ENCODE assay signal across 8 cellular contexts in the genomic region with DNA sequence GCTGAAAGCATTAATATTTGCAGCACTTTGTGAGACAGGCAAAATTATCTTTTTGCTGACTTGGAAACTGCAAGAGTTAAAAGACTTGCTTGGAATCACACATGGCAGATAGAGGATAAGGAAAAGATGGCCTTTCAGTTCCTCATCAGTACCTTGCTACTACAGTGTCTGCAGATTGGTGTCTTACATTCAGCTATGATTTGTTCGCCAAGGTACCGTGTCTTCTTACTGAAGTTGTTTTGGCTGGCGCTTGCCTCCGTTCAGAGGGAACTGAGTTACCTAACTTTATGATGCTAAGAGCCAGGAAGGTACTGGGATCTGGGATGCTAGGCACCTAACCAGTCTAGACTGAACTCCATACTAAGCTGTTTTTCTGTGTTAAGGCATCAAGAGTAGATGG. TPM values are rescaled to one million over a fixed set of nuclear protein-coding genes. Genes with fewer than 3 reads are reported as not detected.
DNase-seq lines count a peak whose midpoint lies in the region; ATAC-seq, FAIRE-seq and TF ChIP-seq lines count a peak whose summit lies in the region.

No MANE protein-coding gene starts in this region.

- CTCF ChIA-PET in K562 (lab: Yijun Ruan, JAX; ENCODE audit: low intra/inter-chr PET ratio): no interaction called here

- FAIRE-seq in K562 (lab: Jason Lieb, UNC): peak; percentile 54

- intact Hi-C loops in K562 (cut with micrococcal nuclease): loop anchor here (10.0 kb wide), 1 partner anchor 245 kb away; no protein-coding TSS in a partner anchor

- peak overlapping the region; percentile 13; the same call in 1 of the 2 replicates for H3K9ac ChIP-seq in HUES64 (ENCODE audit: low read depth, low read length)
- H3K9ac ChIP-seq in K562 (ENCODE audit: insufficient read depth in 1 of 2, low read depth in 2 of 2, low read length in 2 of 2): peak overlapping the region in 1 of 2 experiments; percentile 97; a peak in 1 of 4 replicates
- no peak overlapping the region for H3K9ac ChIP-seq in mucosa of rectum (ENCODE audit: low read depth in 1 of 2, low read length in 2 of 2)

- peaks cover 24% of the 10 kb centered on the region; the same call in 1 of the 2 replicates for H4K20me1 ChIP-seq in K562 (replicated peaks; ENCODE audit: control insufficient read depth, insufficient read depth, low read length)

- BruUV-seq in K562 (replicated peaks; lab: Mats Ljungman, UMichigan): no TSS peak

- no peak for TF ChIP-seq CTCF in GM10266 (IDR thresholded peaks at IDR 0.05; ENCODE audit: control insufficient read depth, insufficient read depth, low read depth, missing control alignments)
- no peak for TF ChIP-seq CTCF in K562 (IDR thresholded peaks at IDR 0.05 in 2 of 3, conservative IDR thresholded peaks at IDR 0.05 in 1 of 3; ENCODE audit: insufficient read depth in 2 of 3, low read depth in 1 of 3, low read length in 3 of 3)

- no peak overlapping the region for H2AFZ ChIP-seq in K562 (ENCODE audit: low read depth, low read length)

- peak overlapping the region; percentile 69 for H3K4me2 ChIP-seq in K562 (ENCODE audit: insufficient read depth, low read length)

- no peaks in the 10 kb centered on the region for H3K9me3 ChIP-seq in HUES64 (ENCODE audit: insufficient read depth, low read depth, low read length)
- H3K9me3 ChIP-seq in K562 (replicated peaks; ENCODE audit: control insufficient read depth, insufficient read depth, low read depth, low read length): no peaks in the 10 kb centered on the region
- H3K9me3 ChIP-seq in mucosa of rectum (ENCODE audit: control insufficient read depth in 2 of 2, low read length in 2 of 2): no peaks in the 10 kb centered on the region

- H3K36me3 ChIP-seq in HUES64 (ENCODE audit: insufficient read depth, low read length) (peaks cover 13% of the 10 kb centered on the region; the same call in 1 of the 2 replicates), K562 (ENCODE audit: control insufficient read depth, insufficient read depth, low read length) (peaks cover 30% of the 10 kb centered on the region; the same call in 2 of the 3 replicates), mucosa of rectum (ENCODE audit: control insufficient read depth in 2 of 2, insufficient read depth in 2 of 2, low read length in 2 of 2) (no peaks in the 10 kb centered on the region)

- in situ Hi-C loops in K562 (cut with MboI): no loop called here

- H3K27ac ChIP-seq in HUES64 (ENCODE audit: low read depth, low read length) (no peak overlapping the region), K562 (ENCODE audit: extremely low read depth, low read depth, low read length) (no peak overlapping the region), mucosa of rectum (ENCODE audit: low read depth in 2 of 2, low read length in 2 of 2) (no peak overlapping the region)

- no peak for TF ChIP-seq POLR2A in K562 (conservative IDR thresholded peaks at IDR 0.05)

- H3K27me3 ChIP-seq in HUES64 (ENCODE audit: insufficient read depth, low read length) (no peaks in the 10 kb centered on the region), K562 (ENCODE audit: control insufficient read depth in 2 of 2, insufficient read depth in 2 of 2, low read length in 2 of 2) (no peaks in the 10 kb centered on the region), mucosa of rectum (ENCODE audit: control insufficient read depth in 2 of 2, insufficient read depth in 2 of 2, low read length in 2 of 2) (no peaks in the 10 kb centered on the region)

- TF ChIP-seq EP300 in K562 (IDR thresholded peaks at IDR 0.05; ENCODE audit: low read length): no peak

- H3K9me1 ChIP-seq in K562 (ENCODE audit: control insufficient read depth, insufficient read depth, low read length): no peaks in the 10 kb centered on the region

- no peak for TF ChIP-seq RAD21 in K562 (CRISPR knock-in tag; conservative IDR thresholded peaks at IDR 0.05 in 1 of 2, IDR thresholded peaks at IDR 0.05 in 1 of 2)

- H3K79me2 ChIP-seq in K562 (ENCODE audit: control insufficient read depth, insufficient read depth, low read length): peaks cover 98% of the 10 kb centered on the region

- 54% methylated on average over 4 of the region's 4 CpGs for WGBS in HUES64
- 19% methylated on average over 4 of the region's 4 CpGs for WGBS in K562 (ENCODE audit: insufficient coverage, low coverage, missing lambda C conversion rate)

- POLR2A ChIA-PET in K562 (lab: Yijun Ruan, JAX): interaction anchor here (0.5 to 2.9 kb wide), 7 partner anchors 8 to 249 kb away, joined by 3 to 28 read pairs (median 4); partner anchors contain the start of gene ACAT2

- DNase-seq in GM10266 (ENCODE audit: extremely low spot score) (peak; percentile 35), K562 (ENCODE audit: extremely low read depth in 1 of 4, low spot score in 3 of 4) (peak in 1 of 4 experiments; percentile 35), iPS-NIHi11 (ENCODE audit: low spot score) (no peak), hippocampal formation (lab: John Stamatoyannopoulos, UW) (no peak), NCI-H345 treated with DMSO at 0.1 percent for 48 hours (lab: John Stamatoyannopoulos, UW; ENCODE audit: unreplicated experiment) (no peak)
- no peak for DNase-seq in stimulated activated CD4-positive, alpha-beta T cell treated with anti-CD3 and anti-CD28 coated beads, Interleukin-4, amount 100 ng/mL, for 1 hour

- ATAC-seq in K562: no peak

- H3K4me1 ChIP-seq in HUES64 (ENCODE audit: insufficient read depth, low read length) (peaks cover 20% of the 10 kb centered on the region), K562 (replicated peaks in 1 of 2; ENCODE audit: control insufficient read depth in 2 of 2, insufficient read depth in 2 of 2, low read length in 2 of 2) (peaks cover 10 to 12% of the 10 kb centered on the region in 2 experiments; a peak in 4 of 5 replicates), mucosa of rectum (ENCODE audit: control insufficient read depth in 2 of 2, insufficient read depth in 2 of 2, low read length in 2 of 2) (peaks cover 18 to 24% of the 10 kb centered on the region in 2 donors)

- H3K4me3 ChIP-seq in HUES64 (ENCODE audit: low read length) (peak overlapping the region; percentile 92), K562 (peak overlapping the region; percentile 88; the same call in 1 of the 2 replicates), mucosa of rectum (ENCODE audit: low read length in 2 of 2) (peak overlapping the region; percentile 21 to 97)

RNA-seq across cellular contexts. Expression of gene WTAP, which starts 2.3 kb away (rescaled TPM):
- polyA plus RNA-seq in HUES64 (2013, experiment 1 of 2): 118 TPM
- 114 TPM for polyA plus RNA-seq in HUES64 (2013, experiment 2 of 2)
- 63.3 and 139 TPM in 2 replicates for total RNA-seq in K562 (2011; cell fraction: chromatin; rRNA removed; ENCODE audit: low replicate concordance)
- total RNA-seq in K562 (2011; cell fraction: nucleolus; rRNA removed): 28.2 and 43.2 TPM in 2 replicates
- 89.1 and 167 TPM in 2 replicates for total RNA-seq in K562 (2011; cell fraction: nucleoplasm; rRNA removed)
- 84.3 and 86.0 TPM in 2 replicates for total RNA-seq in K562 (2014; rRNA removed)
- 110 and 124 TPM in 2 replicates for total RNA-seq in K562 (2014; rRNA removed; fragmentation: Illumina TruSeq; extraction: Trizol)
- total RNA-seq in K562 (2015; rRNA removed; fragmentation: Illumina TruSeq; extraction: Trizol): 117 and 123 TPM in 2 replicates
- total RNA-seq in K562 (2021): 105 and 110 TPM in 2 replicates
- 34.7 and 52.4 TPM in 2 replicates for polyA plus RNA-seq in K562 (2011; rRNA removed)
- polyA plus RNA-seq in K562 (2011; cell fraction: cytosol; rRNA removed): 13.4 and 22.5 TPM in 2 replicates
- polyA plus RNA-seq in K562 (2011; cell fraction: nucleus; rRNA removed): 36.2 and 36.5 TPM in 2 replicates
- 76.6 and 96.2 TPM in 2 replicates for polyA plus RNA-seq in K562 (2012)
- polyA plus RNA-seq in K562 (2014; fragmentation: Illumina TruSeq; extraction: Trizol): 143 and 156 TPM in 2 replicates
- 100 to 1,000 TPM in 1 of 2 experiments, 10 to 100 TPM in 1; 73.9 to 115 TPM for polyA plus RNA-seq in K562 (2014; fragmentation: Nextera tagmentation; extraction: Ambion mirVana)
- 83.8 and 91.3 TPM in 2 replicates for polyA plus RNA-seq in K562 (2014; rRNA removed)
- 111 TPM in 2 replicates for polyA minus RNA-seq in K562 (2011; rRNA and poly(A)+ RNA removed)
- polyA minus RNA-seq in K562 (2011; cell fraction: cytosol; rRNA and poly(A)+ RNA removed): 27.6 and 33.8 TPM in 2 replicates
- polyA minus RNA-seq in K562 (2011; cell fraction: nucleus; rRNA and poly(A)+ RNA removed): 46.2 and 76.4 TPM in 2 replicates

RNA-seq across cellular contexts. Expression of gene ACAT2, which starts 32.2 kb away (rescaled TPM):
- 183 TPM for polyA plus RNA-seq in HUES64 (2013, experiment 1 of 2)
- 188 TPM for polyA plus RNA-seq in HUES64 (2013, experiment 2 of 2)
- total RNA-seq in K562 (2011; cell fraction: chromatin; rRNA removed; ENCODE audit: low replicate concordance): 97.0 and 119 TPM in 2 replicates
- 75.9 and 101 TPM in 2 replicates for total RNA-seq in K562 (2011; cell fraction: nucleolus; rRNA removed)
- 118 and 128 TPM in 2 replicates for total RNA-seq in K562 (2011; cell fraction: nucleoplasm; rRNA removed)
- total RNA-seq in K562 (2014; rRNA removed): 63.0 and 74.1 TPM in 2 replicates
- 151 and 166 TPM in 2 replicates for total RNA-seq in K562 (2014; rRNA removed; fragmentation: Illumina TruSeq; extraction: Trizol)
- total RNA-seq in K562 (2015; rRNA removed; fragmentation: Illumina TruSeq; extraction: Trizol): 78.8 and 85.6 TPM in 2 replicates
- total RNA-seq in K562 (2021): 131 and 144 TPM in 2 replicates
- 265 and 286 TPM in 2 replicates for polyA plus RNA-seq in K562 (2011; rRNA removed)
- 60.4 and 121 TPM in 2 replicates for polyA plus RNA-seq in K562 (2011; cell fraction: cytosol; rRNA removed)
- 71.9 and 123 TPM in 2 replicates for polyA plus RNA-seq in K562 (2011; cell fraction: nucleus; rRNA removed)
- 58.3 and 88.8 TPM in 2 replicates for polyA plus RNA-seq in K562 (2012)
- polyA plus RNA-seq in K562 (2014; fragmentation: Illumina TruSeq; extraction: Trizol): 93.8 and 98.3 TPM in 2 replicates
- polyA plus RNA-seq in K562 (2014; fragmentation: Nextera tagmentation; extraction: Ambion mirVana): 100 to 1,000 TPM; 247 to 309 TPM
- 90.9 and 94.5 TPM in 2 replicates for polyA plus RNA-seq in K562 (2014; rRNA removed)
- polyA minus RNA-seq in K562 (2011; rRNA and poly(A)+ RNA removed): 193 and 204 TPM in 2 replicates
- polyA minus RNA-seq in K562 (2011; cell fraction: cytosol; rRNA and poly(A)+ RNA removed): 59.9 and 62.8 TPM in 2 replicates
- 42.4 and 92.6 TPM in 2 replicates for polyA minus RNA-seq in K562 (2011; cell fraction: nucleus; rRNA and poly(A)+ RNA removed)

RNA-seq across cellular contexts. Expression of gene SOD2, which starts 36.6 kb away (rescaled TPM):
- polyA plus RNA-seq in HUES64 (2013, experiment 1 of 2): 55.3 TPM
- 54.8 TPM for polyA plus RNA-seq in HUES64 (2013, experiment 2 of 2)
- total RNA-seq in K562 (2011; cell fraction: chromatin; rRNA removed; ENCODE audit: low replicate concordance): 40.8 and 47.2 TPM in 2 replicates
- 16.8 and 23.3 TPM in 2 replicates for total RNA-seq in K562 (2011; cell fraction: nucleolus; rRNA removed)
- 28.5 and 41.5 TPM in 2 replicates for total RNA-seq in K562 (2011; cell fraction: nucleoplasm; rRNA removed)
- 87.0 and 95.0 TPM in 2 replicates for total RNA-seq in K562 (2014; rRNA removed)
- 120 and 127 TPM in 2 replicates for total RNA-seq in K562 (2014; rRNA removed; fragmentation: Illumina TruSeq; extraction: Trizol)
- 113 and 115 TPM in 2 replicates for total RNA-seq in K562 (2015; rRNA removed; fragmentation: Illumina TruSeq; extraction: Trizol)
- 140 and 147 TPM in 2 replicates for total RNA-seq in K562 (2021)
- 95.8 and 116 TPM in 2 replicates for polyA plus RNA-seq in K562 (2011; rRNA removed)
- 66.2 and 79.3 TPM in 2 replicates for polyA plus RNA-seq in K562 (2011; cell fraction: cytosol; rRNA removed)
- polyA plus RNA-seq in K562 (2011; cell fraction: nucleus; rRNA removed): 22.1 and 31.7 TPM in 2 replicates
- 90.1 and 109 TPM in 2 replicates for polyA plus RNA-seq in K562 (2012)
- polyA plus RNA-seq in K562 (2014; fragmentation: Illumina TruSeq; extraction: Trizol): 113 and 115 TPM in 2 replicates
- 10 to 100 TPM; 39.8 to 58.3 TPM for polyA plus RNA-seq in K562 (2014; fragmentation: Nextera tagmentation; extraction: Ambion mirVana)
- polyA plus RNA-seq in K562 (2014; rRNA removed): 86.6 and 111 TPM in 2 replicates
- 123 and 131 TPM in 2 replicates for polyA minus RNA-seq in K562 (2011; rRNA and poly(A)+ RNA removed)
- 56.7 and 65.4 TPM in 2 replicates for polyA minus RNA-seq in K562 (2011; cell fraction: cytosol; rRNA and poly(A)+ RNA removed)
- polyA minus RNA-seq in K562 (2011; cell fraction: nucleus; rRNA and poly(A)+ RNA removed): 17.0 and 33.3 TPM in 2 replicates

RNA-seq across cellular contexts. Expression of gene TCP1, which starts 59.8 kb away (rescaled TPM):
- polyA plus RNA-seq in HUES64 (2013, experiment 1 of 2): 241 TPM
- polyA plus RNA-seq in HUES64 (2013, experiment 2 of 2): 208 TPM
- 417 and 829 TPM in 2 replicates for total RNA-seq in K562 (2011; cell fraction: chromatin; rRNA removed; ENCODE audit: low replicate concordance)
- 282 and 299 TPM in 2 replicates for total RNA-seq in K562 (2011; cell fraction: nucleolus; rRNA removed)
- total RNA-seq in K562 (2011; cell fraction: nucleoplasm; rRNA removed): 449 and 476 TPM in 2 replicates
- total RNA-seq in K562 (2014; rRNA removed): 515 and 618 TPM in 2 replicates
- 801 and 895 TPM in 2 replicates for total RNA-seq in K562 (2014; rRNA removed; fragmentation: Illumina TruSeq; extraction: Trizol)
- total RNA-seq in K562 (2015; rRNA removed; fragmentation: Illumina TruSeq; extraction: Trizol): 711 and 732 TPM in 2 replicates
- total RNA-seq in K562 (2021): 627 and 658 TPM in 2 replicates
- 276 and 332 TPM in 2 replicates for polyA plus RNA-seq in K562 (2011; rRNA removed)
- 190 and 209 TPM in 2 replicates for polyA plus RNA-seq in K562 (2011; cell fraction: cytosol; rRNA removed)
- 340 and 385 TPM in 2 replicates for polyA plus RNA-seq in K562 (2011; cell fraction: nucleus; rRNA removed)
- 349 and 560 TPM in 2 replicates for polyA plus RNA-seq in K562 (2012)
- 575 and 659 TPM in 2 replicates for polyA plus RNA-seq in K562 (2014; fragmentation: Illumina TruSeq; extraction: Trizol)
- polyA plus RNA-seq in K562 (2014; fragmentation: Nextera tagmentation; extraction: Ambion mirVana): 100 to 1,000 TPM; 475 to 645 TPM
- 311 and 331 TPM in 2 replicates for polyA plus RNA-seq in K562 (2014; rRNA removed)
- polyA minus RNA-seq in K562 (2011; rRNA and poly(A)+ RNA removed): 971 and 1,025 TPM in 2 replicates
- 585 and 708 TPM in 2 replicates for polyA minus RNA-seq in K562 (2011; cell fraction: cytosol; rRNA and poly(A)+ RNA removed)
- 302 and 460 TPM in 2 replicates for polyA minus RNA-seq in K562 (2011; cell fraction: nucleus; rRNA and poly(A)+ RNA removed)
